8 cellular contexts compared by ENCODE assay signal in the genomic region with DNA sequence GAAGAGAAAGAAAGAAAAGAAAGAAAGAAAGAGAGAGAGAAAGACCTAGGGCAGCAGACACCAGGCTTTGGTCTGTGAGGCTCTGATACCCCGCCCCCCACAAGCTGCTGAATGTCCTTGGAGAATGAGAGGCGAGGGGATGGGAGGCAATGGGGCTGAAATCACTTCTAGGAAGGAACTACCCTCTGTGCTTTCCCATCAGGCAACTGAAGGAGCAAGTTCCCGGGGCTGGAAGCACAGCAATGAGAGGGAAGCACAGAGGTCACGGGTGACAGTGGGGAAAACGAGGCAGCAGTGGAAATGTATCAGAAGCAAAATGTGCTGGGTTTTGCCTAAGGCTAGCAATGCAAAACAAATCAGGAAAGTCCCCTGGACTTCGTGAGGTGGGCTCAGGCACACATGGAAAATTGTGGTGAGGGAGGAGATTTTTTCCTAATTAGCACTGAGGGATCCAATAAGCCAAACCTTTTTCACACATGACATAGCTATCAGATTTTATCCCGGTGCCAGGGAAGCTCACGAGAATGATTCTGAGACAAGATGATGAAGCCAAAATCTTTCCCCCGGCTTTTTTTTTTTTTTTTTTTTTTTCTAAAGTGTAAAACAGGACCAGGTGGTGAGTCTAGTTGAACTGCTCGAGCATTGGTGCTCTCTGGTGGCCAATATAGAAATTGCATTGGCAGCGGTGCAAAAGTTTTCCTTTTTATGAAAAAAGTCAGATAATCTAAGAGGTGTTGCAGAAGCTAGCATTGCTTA. TPM values are rescaled to one million over a fixed set of nuclear protein-coding genes. Genes with fewer than 3 reads are reported as not detected.
DNase-seq lines count a peak whose midpoint lies in the region; ATAC-seq lines count a peak whose summit lies in the region.

No MANE protein-coding gene starts in this region.

- DNase-seq in activated gamma-delta T cell treated with Interleukin-2 at 50 U/mL for 16 hours, result peak; percentile 69
- no peak for DNase-seq in activated gamma-delta T cell (lab: John Stamatoyannopoulos, UW)
- peak; percentile 75 for DNase-seq in NCI-H2107 (lab: John Stamatoyannopoulos, UW)
- DNase-seq in activated CD4-positive, CD25-positive, alpha-beta regulatory T cell treated with anti-CD3 and anti-CD28 coated beads, Interleukin-2, amount 50 U/mL, for 72 hours, result peak; percentile 72
- DNase-seq in cerebellum (ENCODE audit: low spot score), result peak; percentile 54
- peak; percentile 71 for DNase-seq in left kidney (ENCODE audit: low read depth, low spot score)
- DNase-seq in stimulated activated CD4-positive, alpha-beta T cell treated with anti-CD3 and anti-CD28 coated beads, Interleukin-4, amount 100 ng/mL, for 4 hours, result peak; percentile 49 to 60

- no peak for ATAC-seq in GM18909 (IDR thresholded peaks at IDR 0.05; ENCODE audit: poor library complexity, unreplicated experiment)

RNA-seq across cellular contexts. Expression of a gene that starts 16.8 kb away (rescaled TPM):
- 27.9 TPM for total RNA-seq in cerebellum
